ENCODE assay signal across 12 cellular contexts in genomic region chr10:125006921-125007391, GRCh38.
DNase-seq lines count a peak whose midpoint lies in the region; ATAC-seq and TF ChIP-seq lines count a peak whose summit lies in the region.
"Had no signal": no experiment of that assay in that cellular context is flagged by ENCODE, and none has a peak within 500 bp of the region (broad histone marks: within the 10 kb centered on the region; RNA-seq: fewer than 3 reads in every experiment).

No MANE protein-coding gene starts in this region.

- H3K36me3 ChIP-seq in transverse colon, result peaks cover 0 to 13% (median 2%) of the 10 kb centered on the region in 4 donors

- H3K4me3 ChIP-seq in transverse colon, result no peak overlapping the region
- H3K4me3 ChIP-seq: A549 had no signal

- H3K9me3 ChIP-seq in transverse colon, result no peaks in the 10 kb centered on the region
- H3K9me3 ChIP-seq: A549 had no signal

- peaks cover 16% of the 10 kb centered on the region for H3K27me3 Mint-ChIP-seq in endothelial cell (ENCODE audit: unreplicated experiment)
- H3K27me3 Mint-ChIP-seq: stimulated activated naive CD8-positive, alpha-beta T cell treated with anti-CD3 and anti-CD28 coated beads, Interleukin-15, Interleukin-2, amounts not matched to agents 100 ng/mL and 50 ng/mL, for 24 hours had no signal

- ATAC-seq in HG03039 (IDR thresholded peaks at IDR 0.05; ENCODE audit: unreplicated experiment), result no peak
- ATAC-seq: A549 had no signal

- no peak overlapping the region for H3K4me3 Mint-ChIP-seq in endothelial cell (ENCODE audit: unreplicated experiment)
- H3K4me3 Mint-ChIP-seq: stimulated activated naive CD8-positive, alpha-beta T cell treated with anti-CD3 and anti-CD28 coated beads, Interleukin-15, Interleukin-2, amounts not matched to agents 100 ng/mL and 50 ng/mL, for 24 hours had no signal

- 81 to 83% methylated on average over 7 to 19 of the region's 19 CpGs for WGBS in transverse colon (ENCODE audit: low coverage in 1 of 2), 2 donors

- in situ Hi-C loops in transverse colon (cut with MboI; ENCODE audit: low pct_ligation_motif_present in 1 of 4, low pct_unique_long_range_greater_than_20kb in 1 of 4, low sequenced_read_pairs in 3 of 4), result no loop called here

- H3K9me3 Mint-ChIP-seq in endothelial cell (ENCODE audit: unreplicated experiment), result no peaks in the 10 kb centered on the region
- H3K9me3 Mint-ChIP-seq: stimulated activated naive CD8-positive, alpha-beta T cell treated with anti-CD3 and anti-CD28 coated beads, Interleukin-15, Interleukin-2, amounts not matched to agents 100 ng/mL and 50 ng/mL, for 24 hours had no signal

- peak overlapping the region; percentile 20 for H3K27ac Mint-ChIP-seq in endothelial cell (ENCODE audit: unreplicated experiment)
- H3K27ac Mint-ChIP-seq: stimulated activated naive CD8-positive, alpha-beta T cell treated with anti-CD3 and anti-CD28 coated beads, Interleukin-15, Interleukin-2, amounts not matched to agents 100 ng/mL and 50 ng/mL, for 24 hours had no signal

- H3K4me1 ChIP-seq in transverse colon, result peaks cover 13 to 47% (median 30%) of the 10 kb centered on the region in 4 donors
- H3K4me1 ChIP-seq: A549 had no signal

- DNase-seq in activated effector memory CD4-positive, alpha-beta T cell treated with anti-CD3 and anti-CD28 coated beads, Interleukin-2, amount 50 U/mL, for 16 hours, result peak; percentile 17
- no peak for DNase-seq in activated effector memory CD4-positive, alpha-beta T cell treated with Interleukin-2 at 50 U/mL for 16 hours
- no peak for DNase-seq in endothelial cell (ENCODE audit: low spot score)
- peak; percentile 60 for DNase-seq in mesenteric fat pad (ENCODE audit: low spot score)
- peak; percentile 4 for DNase-seq in transverse colon
- no peak for DNase-seq in NCI-H446 treated with DMSO at 0.1 percent for 48 hours (lab: John Stamatoyannopoulos, UW)
- DNase-seq in D341Med (ENCODE audit: low spot score), result no peak
- DNase-seq: NCI-H510A treated with DMSO at 0.1 percent for 48 hours; stimulated activated CD4-positive, alpha-beta T cell treated with anti-CD3 and anti-CD28 coated beads, Interleukin-2, amount 100 ng/mL, for 24 hours had no signal

- H3K4me1 Mint-ChIP-seq in endothelial cell (ENCODE audit: unreplicated experiment), result peaks cover 35% of the 10 kb centered on the region

- H3K36me3 Mint-ChIP-seq in endothelial cell (ENCODE audit: low read depth, unreplicated experiment), result peaks cover 36% of the 10 kb centered on the region

- peak overlapping the region in 1 of 4 donors; percentile 78 for H3K27ac ChIP-seq in transverse colon
- H3K27ac ChIP-seq: A549 had no signal

- TF ChIP-seq CTCF in endothelial cell (IDR thresholded peaks at IDR 0.05; ENCODE audit: unreplicated experiment) (no peak), transverse colon (IDR thresholded peaks at IDR 0.05) (no peak)

- intact Hi-C loops in transverse colon (cut with DNase I; ENCODE audit: low total_unique reads), result no loop called here

- no peak for TF ChIP-seq EP300 in transverse colon (IDR thresholded peaks at IDR 0.05; ENCODE audit: low read depth)

- no peak for TF ChIP-seq POLR2A in transverse colon (IDR thresholded peaks at IDR 0.05)

- no peaks in the 10 kb centered on the region for H3K27me3 ChIP-seq in transverse colon

Comparison
In these comparisons a context has a peak if more than half of its experiments do, and no peak if none do; other contexts are left out.
1. DNase-seq: peak in activated effector memory CD4-positive, alpha-beta T cell treated with anti-CD3 and anti-CD28 coated beads, Interleukin-2, amount 50 U/mL, for 16 hours (single experiment), mesenteric fat pad (single experiment) and transverse colon (single experiment); none in activated effector memory CD4-positive, alpha-beta T cell treated with Interleukin-2 at 50 U/mL for 16 hours (single experiment), endothelial cell (single experiment), NCI-H446 treated with DMSO at 0.1 percent for 48 hours (single experiment) and D341Med (single experiment).